In the genomic region with DNA sequence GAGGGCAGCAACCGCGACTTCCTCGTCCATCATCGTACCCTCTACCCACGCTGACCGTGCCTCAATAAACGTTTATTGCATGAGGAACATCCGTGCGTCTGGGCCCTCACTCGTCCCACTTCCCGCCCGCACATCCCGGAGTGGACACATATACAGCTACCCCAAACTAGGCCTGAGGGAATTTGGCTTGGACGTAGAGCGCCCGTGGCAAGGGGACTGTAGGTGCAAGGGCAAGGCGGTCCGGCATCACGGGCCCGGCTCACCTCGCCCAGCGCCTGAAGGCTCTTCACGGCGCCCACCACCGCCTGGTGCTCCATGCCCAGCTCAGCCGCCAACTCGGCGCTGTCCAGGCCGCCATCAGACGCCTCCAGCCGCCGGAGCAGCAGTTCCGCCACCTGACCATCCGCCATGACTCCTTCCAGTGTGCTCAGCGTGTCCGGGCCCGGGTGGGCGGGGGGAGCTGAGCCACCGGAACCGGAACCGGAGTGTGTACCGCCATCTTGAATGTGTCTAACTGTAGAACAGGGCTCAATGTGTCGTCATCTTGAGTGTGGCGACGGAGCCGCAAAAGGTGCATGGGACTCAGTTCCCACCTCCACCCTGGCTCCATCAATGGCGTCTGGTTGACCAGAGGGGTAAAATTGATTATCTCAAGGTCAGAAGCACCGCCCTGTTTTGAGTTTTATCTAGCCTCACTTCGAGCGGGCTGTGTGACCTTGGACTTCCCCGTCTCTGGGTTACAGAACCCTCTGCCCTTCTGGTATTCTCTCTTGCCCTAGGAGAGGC, we compare ENCODE assay signal across 1 cellular context.
TF ChIP-seq lines count a peak whose summit lies in the region.

A gene (minus strand): TSS at position 425 of the 786 bp plus-strand sequence. CDS start 15 bp downstream, at position 410.

TF ChIP-seq in HepG2, 621 proteins besides CTCF, POLR2A, EP300 and RAD21 (continued from another document and continues in another):
- TF ChIP-seq, protein P1, sequence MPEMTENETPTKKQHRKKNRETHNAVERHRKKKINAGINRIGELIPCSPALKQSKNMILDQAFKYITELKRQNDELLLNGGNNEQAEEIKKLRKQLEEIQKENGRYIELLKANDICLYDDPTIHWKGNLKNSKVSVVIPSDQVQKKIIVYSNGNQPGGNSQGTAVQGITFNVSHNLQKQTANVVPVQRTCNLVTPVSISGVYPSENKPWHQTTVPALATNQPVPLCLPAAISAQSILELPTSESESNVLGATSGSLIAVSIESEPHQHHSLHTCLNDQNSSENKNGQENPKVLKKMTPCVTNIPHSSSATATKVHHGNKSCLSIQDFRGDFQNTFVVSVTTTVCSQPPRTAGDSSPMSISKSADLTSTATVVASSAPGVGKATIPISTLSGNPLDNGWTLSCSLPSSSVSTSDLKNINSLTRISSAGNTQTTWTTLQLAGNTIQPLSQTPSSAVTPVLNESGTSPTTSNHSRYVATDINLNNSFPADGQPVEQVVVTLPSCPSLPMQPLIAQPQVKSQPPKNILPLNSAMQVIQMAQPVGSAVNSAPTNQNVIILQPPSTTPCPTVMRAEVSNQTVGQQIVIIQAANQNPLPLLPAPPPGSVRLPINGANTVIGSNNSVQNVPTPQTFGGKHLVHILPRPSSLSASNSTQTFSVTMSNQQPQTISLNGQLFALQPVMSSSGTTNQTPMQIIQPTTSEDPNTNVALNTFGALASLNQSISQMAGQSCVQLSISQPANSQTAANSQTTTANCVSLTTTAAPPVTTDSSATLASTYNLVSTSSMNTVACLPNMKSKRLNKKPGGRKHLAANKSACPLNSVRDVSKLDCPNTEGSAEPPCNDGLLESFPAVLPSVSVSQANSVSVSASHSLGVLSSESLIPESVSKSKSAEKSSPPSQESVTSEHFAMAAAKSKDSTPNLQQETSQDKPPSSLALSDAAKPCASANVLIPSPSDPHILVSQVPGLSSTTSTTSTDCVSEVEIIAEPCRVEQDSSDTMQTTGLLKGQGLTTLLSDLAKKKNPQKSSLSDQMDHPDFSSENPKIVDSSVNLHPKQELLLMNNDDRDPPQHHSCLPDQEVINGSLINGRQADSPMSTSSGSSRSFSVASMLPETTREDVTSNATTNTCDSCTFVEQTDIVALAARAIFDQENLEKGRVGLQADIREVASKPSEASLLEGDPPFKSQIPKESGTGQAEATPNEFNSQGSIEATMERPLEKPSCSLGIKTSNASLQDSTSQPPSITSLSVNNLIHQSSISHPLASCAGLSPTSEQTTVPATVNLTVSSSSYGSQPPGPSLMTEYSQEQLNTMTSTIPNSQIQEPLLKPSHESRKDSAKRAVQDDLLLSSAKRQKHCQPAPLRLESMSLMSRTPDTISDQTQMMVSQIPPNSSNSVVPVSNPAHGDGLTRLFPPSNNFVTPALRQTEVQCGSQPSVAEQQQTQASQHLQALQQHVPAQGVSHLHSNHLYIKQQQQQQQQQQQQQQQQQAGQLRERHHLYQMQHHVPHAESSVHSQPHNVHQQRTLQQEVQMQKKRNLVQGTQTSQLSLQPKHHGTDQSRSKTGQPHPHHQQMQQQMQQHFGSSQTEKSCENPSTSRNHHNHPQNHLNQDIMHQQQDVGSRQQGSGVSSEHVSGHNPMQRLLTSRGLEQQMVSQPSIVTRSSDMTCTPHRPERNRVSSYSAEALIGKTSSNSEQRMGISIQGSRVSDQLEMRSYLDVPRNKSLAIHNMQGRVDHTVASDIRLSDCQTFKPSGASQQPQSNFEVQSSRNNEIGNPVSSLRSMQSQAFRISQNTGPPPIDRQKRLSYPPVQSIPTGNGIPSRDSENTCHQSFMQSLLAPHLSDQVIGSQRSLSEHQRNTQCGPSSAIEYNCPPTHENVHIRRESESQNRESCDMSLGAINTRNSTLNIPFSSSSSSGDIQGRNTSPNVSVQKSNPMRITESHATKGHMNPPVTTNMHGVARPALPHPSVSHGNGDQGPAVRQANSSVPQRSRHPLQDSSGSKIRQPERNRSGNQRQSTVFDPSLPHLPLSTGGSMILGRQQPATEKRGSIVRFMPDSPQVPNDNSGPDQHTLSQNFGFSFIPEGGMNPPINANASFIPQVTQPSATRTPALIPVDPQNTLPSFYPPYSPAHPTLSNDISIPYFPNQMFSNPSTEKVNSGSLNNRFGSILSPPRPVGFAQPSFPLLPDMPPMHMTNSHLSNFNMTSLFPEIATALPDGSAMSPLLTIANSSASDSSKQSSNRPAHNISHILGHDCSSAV (CRISPR knock-in tag; IDR thresholded peaks at IDR 0.05; ENCODE audit: borderline replicate concordance) = no peak
- TF ChIP-seq ZNF430 (CRISPR knock-in tag; IDR thresholded peaks at IDR 0.05) (no peak), HOXA5 (CRISPR knock-in tag; IDR thresholded peaks at IDR 0.05) (no peak), RFX5 (IDR thresholded peaks at IDR 0.05; ENCODE audit: low read depth, low read length) (no peak), HMG20A (CRISPR knock-in tag; IDR thresholded peaks at IDR 0.05; ENCODE audit: borderline replicate concordance) (no peak), NFATC3 (CRISPR knock-in tag; IDR thresholded peaks at IDR 0.05) (no peak), NFIB (CRISPR knock-in tag; IDR thresholded peaks at IDR 0.05; ENCODE audit: borderline replicate concordance) (no peak), ZNF598 (CRISPR knock-in tag; IDR thresholded peaks at IDR 0.05; ENCODE audit: borderline replicate concordance) (no peak; the same call in 1 of the 2 replicates), ZNF619 (CRISPR knock-in tag; IDR thresholded peaks at IDR 0.05) (peak; percentile 71; the same call in 1 of the 2 replicates), ZNF441 (CRISPR knock-in tag; IDR thresholded peaks at IDR 0.05; ENCODE audit: borderline replicate concordance) (no peak; the same call in 1 of the 2 replicates), SOX13 (IDR thresholded peaks at IDR 0.05) (no peak), SOX13 (CRISPR knock-in tag; conservative IDR thresholded peaks at IDR 0.05 in 1 of 2, IDR thresholded peaks at IDR 0.05 in 1 of 2) (no peak), SSRP1 (CRISPR knock-in tag; IDR thresholded peaks at IDR 0.05) (0 out of 2 replicates have a peak, but pooled peaks have one; percentile 32), ZNF292 (CRISPR knock-in tag; IDR thresholded peaks at IDR 0.05; ENCODE audit: borderline replicate concordance, low read depth) (no peak), ZNF616 (CRISPR knock-in tag; IDR thresholded peaks at IDR 0.05; ENCODE audit: low read depth) (0 out of 2 replicates have a peak, but pooled peaks have one; percentile 33), MAZ (IDR thresholded peaks at IDR 0.05; ENCODE audit: borderline replicate concordance, low read depth, low read length) (peak; percentile 79), MAZ (CRISPR knock-in tag; IDR thresholded peaks at IDR 0.05; ENCODE audit: low read depth) (peak; percentile 89), ZNF136 (CRISPR knock-in tag; IDR thresholded peaks at IDR 0.05; ENCODE audit: low read depth) (0 out of 2 replicates have a peak, but pooled peaks have one; percentile 17), MED8 (CRISPR knock-in tag; IDR thresholded peaks at IDR 0.05; ENCODE audit: insufficient replicate concordance) (peak; percentile 67), MXD4 (CRISPR knock-in tag; IDR thresholded peaks at IDR 0.05) (peak; percentile 88; the same call in 1 of the 2 replicates), ZNF382 (CRISPR knock-in tag; IDR thresholded peaks at IDR 0.05; ENCODE audit: borderline replicate concordance) (no peak)
- TF ChIP-seq, protein P2, sequence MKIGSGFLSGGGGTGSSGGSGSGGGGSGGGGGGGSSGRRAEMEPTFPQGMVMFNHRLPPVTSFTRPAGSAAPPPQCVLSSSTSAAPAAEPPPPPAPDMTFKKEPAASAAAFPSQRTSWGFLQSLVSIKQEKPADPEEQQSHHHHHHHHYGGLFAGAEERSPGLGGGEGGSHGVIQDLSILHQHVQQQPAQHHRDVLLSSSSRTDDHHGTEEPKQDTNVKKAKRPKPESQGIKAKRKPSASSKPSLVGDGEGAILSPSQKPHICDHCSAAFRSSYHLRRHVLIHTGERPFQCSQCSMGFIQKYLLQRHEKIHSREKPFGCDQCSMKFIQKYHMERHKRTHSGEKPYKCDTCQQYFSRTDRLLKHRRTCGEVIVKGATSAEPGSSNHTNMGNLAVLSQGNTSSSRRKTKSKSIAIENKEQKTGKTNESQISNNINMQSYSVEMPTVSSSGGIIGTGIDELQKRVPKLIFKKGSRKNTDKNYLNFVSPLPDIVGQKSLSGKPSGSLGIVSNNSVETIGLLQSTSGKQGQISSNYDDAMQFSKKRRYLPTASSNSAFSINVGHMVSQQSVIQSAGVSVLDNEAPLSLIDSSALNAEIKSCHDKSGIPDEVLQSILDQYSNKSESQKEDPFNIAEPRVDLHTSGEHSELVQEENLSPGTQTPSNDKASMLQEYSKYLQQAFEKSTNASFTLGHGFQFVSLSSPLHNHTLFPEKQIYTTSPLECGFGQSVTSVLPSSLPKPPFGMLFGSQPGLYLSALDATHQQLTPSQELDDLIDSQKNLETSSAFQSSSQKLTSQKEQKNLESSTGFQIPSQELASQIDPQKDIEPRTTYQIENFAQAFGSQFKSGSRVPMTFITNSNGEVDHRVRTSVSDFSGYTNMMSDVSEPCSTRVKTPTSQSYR (CRISPR knock-in tag; IDR thresholded peaks at IDR 0.05; ENCODE audit: borderline replicate concordance) = peak; percentile 33; the same call in 1 of the 2 replicates
- TF ChIP-seq, protein P3, sequence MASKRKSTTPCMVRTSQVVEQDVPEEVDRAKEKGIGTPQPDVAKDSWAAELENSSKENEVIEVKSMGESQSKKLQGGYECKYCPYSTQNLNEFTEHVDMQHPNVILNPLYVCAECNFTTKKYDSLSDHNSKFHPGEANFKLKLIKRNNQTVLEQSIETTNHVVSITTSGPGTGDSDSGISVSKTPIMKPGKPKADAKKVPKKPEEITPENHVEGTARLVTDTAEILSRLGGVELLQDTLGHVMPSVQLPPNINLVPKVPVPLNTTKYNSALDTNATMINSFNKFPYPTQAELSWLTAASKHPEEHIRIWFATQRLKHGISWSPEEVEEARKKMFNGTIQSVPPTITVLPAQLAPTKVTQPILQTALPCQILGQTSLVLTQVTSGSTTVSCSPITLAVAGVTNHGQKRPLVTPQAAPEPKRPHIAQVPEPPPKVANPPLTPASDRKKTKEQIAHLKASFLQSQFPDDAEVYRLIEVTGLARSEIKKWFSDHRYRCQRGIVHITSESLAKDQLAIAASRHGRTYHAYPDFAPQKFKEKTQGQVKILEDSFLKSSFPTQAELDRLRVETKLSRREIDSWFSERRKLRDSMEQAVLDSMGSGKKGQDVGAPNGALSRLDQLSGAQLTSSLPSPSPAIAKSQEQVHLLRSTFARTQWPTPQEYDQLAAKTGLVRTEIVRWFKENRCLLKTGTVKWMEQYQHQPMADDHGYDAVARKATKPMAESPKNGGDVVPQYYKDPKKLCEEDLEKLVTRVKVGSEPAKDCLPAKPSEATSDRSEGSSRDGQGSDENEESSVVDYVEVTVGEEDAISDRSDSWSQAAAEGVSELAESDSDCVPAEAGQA (IDR thresholded peaks at IDR 0.05; ENCODE audit: low read depth) = peak; percentile 97
- TF ChIP-seq, protein P3 (CRISPR knock-in tag; IDR thresholded peaks at IDR 0.05; ENCODE audit: borderline replicate concordance) = no peak
- TF ChIP-seq, protein P4, sequence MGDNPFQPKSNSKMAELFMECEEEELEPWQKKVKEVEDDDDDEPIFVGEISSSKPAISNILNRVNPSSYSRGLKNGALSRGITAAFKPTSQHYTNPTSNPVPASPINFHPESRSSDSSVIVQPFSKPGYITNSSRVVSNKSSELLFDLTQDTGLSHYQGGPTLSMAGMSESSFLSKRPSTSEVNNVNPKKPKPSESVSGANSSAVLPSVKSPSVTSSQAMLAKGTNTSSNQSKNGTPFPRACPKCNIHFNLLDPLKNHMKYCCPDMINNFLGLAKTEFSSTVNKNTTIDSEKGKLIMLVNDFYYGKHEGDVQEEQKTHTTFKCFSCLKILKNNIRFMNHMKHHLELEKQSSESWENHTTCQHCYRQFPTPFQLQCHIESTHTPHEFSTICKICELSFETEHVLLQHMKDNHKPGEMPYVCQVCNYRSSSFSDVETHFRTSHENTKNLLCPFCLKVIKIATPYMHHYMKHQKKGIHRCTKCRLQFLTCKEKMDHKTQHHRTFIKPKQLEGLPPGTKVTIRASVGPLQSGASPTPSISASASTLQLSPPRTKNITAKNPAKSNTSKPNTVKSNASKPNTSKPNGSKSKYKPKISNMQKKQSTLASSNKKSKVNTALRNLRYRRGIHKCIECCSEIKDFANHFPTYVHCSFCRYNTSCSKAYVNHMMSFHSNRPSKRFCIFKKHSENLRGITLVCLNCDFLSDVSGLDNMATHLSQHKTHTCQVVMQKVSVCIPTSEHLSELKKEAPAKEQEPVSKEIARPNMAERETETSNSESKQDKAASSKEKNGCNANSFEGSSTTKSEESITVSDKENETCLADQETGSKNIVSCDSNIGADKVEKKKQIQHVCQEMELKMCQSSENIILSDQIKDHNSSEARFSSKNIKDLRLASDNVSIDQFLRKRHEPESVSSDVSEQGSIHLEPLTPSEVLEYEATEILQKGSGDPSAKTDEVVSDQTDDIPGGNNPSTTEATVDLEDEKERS (CRISPR knock-in tag; IDR thresholded peaks at IDR 0.05) = peak; percentile 49
- TF ChIP-seq, protein P5, sequence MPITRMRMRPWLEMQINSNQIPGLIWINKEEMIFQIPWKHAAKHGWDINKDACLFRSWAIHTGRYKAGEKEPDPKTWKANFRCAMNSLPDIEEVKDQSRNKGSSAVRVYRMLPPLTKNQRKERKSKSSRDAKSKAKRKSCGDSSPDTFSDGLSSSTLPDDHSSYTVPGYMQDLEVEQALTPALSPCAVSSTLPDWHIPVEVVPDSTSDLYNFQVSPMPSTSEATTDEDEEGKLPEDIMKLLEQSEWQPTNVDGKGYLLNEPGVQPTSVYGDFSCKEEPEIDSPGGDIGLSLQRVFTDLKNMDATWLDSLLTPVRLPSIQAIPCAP (CRISPR knock-in tag; IDR thresholded peaks at IDR 0.05; ENCODE audit: low read depth) = no peak
- TF ChIP-seq, protein P6, sequence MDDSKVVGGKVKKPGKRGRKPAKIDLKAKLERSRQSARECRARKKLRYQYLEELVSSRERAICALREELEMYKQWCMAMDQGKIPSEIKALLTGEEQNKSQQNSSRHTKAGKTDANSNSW (CRISPR knock-in tag; IDR thresholded peaks at IDR 0.05; ENCODE audit: borderline replicate concordance) = no peak
- TF ChIP-seq, protein P7, sequence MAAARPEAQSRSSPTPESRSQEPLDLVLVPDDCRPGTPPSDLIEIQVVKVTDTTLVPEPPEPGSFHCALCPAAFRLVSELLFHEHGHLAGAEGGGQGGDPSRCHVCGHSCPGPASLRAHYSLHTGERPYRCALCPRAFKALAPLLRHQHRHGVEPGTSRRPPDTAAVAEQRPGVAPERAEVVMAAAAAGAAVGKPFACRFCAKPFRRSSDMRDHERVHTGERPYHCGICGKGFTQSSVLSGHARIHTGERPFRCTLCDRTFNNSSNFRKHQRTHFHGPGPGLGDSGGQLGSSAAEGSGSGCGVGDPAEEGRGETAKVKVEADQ (CRISPR knock-in tag; IDR thresholded peaks at IDR 0.05; ENCODE audit: borderline replicate concordance) = no peak; the same call in 1 of the 2 replicates
